In genomic region chr16:14263011-14263410, GRCh38 we compare ENCODE assay signal across 23 cellular contexts.
DNase-seq lines count a peak whose midpoint lies in the region; ATAC-seq and TF ChIP-seq lines count a peak whose summit lies in the region.
"Had no signal": no experiment of that assay in that cellular context is flagged by ENCODE, and none has a peak within 500 bp of the region (broad histone marks: within the 10 kb centered on the region; RNA-seq: fewer than 3 reads in every experiment).

No MANE protein-coding gene starts in this region.

- no peaks in the 10 kb centered on the region for H3K27me3 Mint-ChIP-seq in neural crest cell (ENCODE audit: low read depth)
- no peaks in the 10 kb centered on the region for H3K27me3 Mint-ChIP-seq in naive thymus-derived CD8-positive, alpha-beta T cell

- H3K4me1 ChIP-seq in spleen: no peaks in the 10 kb centered on the region

- H3K4me3 Mint-ChIP-seq in neural crest cell: peak overlapping the region; percentile 12
- no peak overlapping the region for H3K4me3 Mint-ChIP-seq in naive thymus-derived CD8-positive, alpha-beta T cell
- H3K4me3 Mint-ChIP-seq: CD14-positive monocyte had no signal

- peak overlapping the region; percentile 90 for H3K27ac Mint-ChIP-seq in neural crest cell (ENCODE audit: unreplicated experiment)
- H3K27ac Mint-ChIP-seq in naive thymus-derived CD8-positive, alpha-beta T cell: no peak overlapping the region
- H3K27ac Mint-ChIP-seq: CD14-positive monocyte had no signal

- intact Hi-C loops in spleen (cut with DNase I; ENCODE audit: low total_unique reads): no loop called here

- DNase-seq in COLO829 (ENCODE audit: low spot score) (peak; percentile 97), epidermal melanocyte (ENCODE audit: insufficient read length, low spot score) (peak; percentile 36), neural crest cell (ENCODE audit: low read depth, low spot score) (no peak), substantia nigra (lab: John Stamatoyannopoulos, UW) (peak in 21 of 49 donors; percentile 1 to 67 (median 28)), spleen (no peak)
- DNase-seq in naive thymus-derived CD8-positive, alpha-beta T cell: no peak
- DNase-seq: AML-193; EL; GF-D8; H7; KG1; NCI-H1092; NCI-H1436; NCI-H187 treated with DMSO at 0.1 percent for 48 hours; NCI-H226; NCI-H510A treated with DMSO at 0.1 percent for 48 hours; NCI-H774; NK-92 treated with Interleukin-12 subunit alpha and Interleukin-12 subunit beta, amount 100 ng/mL, for 24 hours; SIG-M5 had no signal

- H3K9me3 ChIP-seq in spleen: no peaks in the 10 kb centered on the region

- H3K36me3 ChIP-seq in spleen: peaks cover 0 to 95% (median 54%) of the 10 kb centered on the region in 6 donors

- H3K4me3 ChIP-seq in spleen: no peak overlapping the region

- peak overlapping the region; percentile 4 for H3K27ac ChIP-seq in substantia nigra (ENCODE audit: low read depth, low read length, poor library complexity, severe bottlenecking)
- no peak overlapping the region for H3K27ac ChIP-seq in spleen
- H3K27ac ChIP-seq: HL-60 had no signal

- 89 to 96% (median 92%) methylated on average over 5 of the region's 5 CpGs for WGBS in spleen, 5 donors

- no peak for TF ChIP-seq CTCF in neural crest cell (conservative IDR thresholded peaks at IDR 0.05)
- TF ChIP-seq CTCF in spleen (IDR thresholded peaks at IDR 0.05 in 8 of 11, conservative IDR thresholded peaks at IDR 0.05 in 3 of 11): no peak

- POLR2A ChIA-PET in naive thymus-derived CD8-positive, alpha-beta T cell (lab: Charles Lee): no interaction called here

- ATAC-seq in naive thymus-derived CD8-positive, alpha-beta T cell: no peak
- ATAC-seq in HG03108 (IDR thresholded peaks at IDR 0.05; ENCODE audit: unreplicated experiment): no peak
- ATAC-seq: SK-N-SH treated with all-trans-retinoic acid at 6 μM for 48 hours had no signal

- peaks cover 29% of the 10 kb centered on the region for H3K36me3 Mint-ChIP-seq in neural crest cell (ENCODE audit: low read depth)
- H3K36me3 Mint-ChIP-seq in naive thymus-derived CD8-positive, alpha-beta T cell: peaks cover 26 to 81% (median 72%) of the 10 kb centered on the region in 3 donors

- TF ChIP-seq POLR2A in spleen (IDR thresholded peaks at IDR 0.05): no peak

- H3K9me3 Mint-ChIP-seq in neural crest cell: no peaks in the 10 kb centered on the region
- no peaks in the 10 kb centered on the region for H3K9me3 Mint-ChIP-seq in naive thymus-derived CD8-positive, alpha-beta T cell
- H3K9me3 Mint-ChIP-seq: CD14-positive monocyte had no signal

- peaks cover 8% of the 10 kb centered on the region for H3K4me1 Mint-ChIP-seq in neural crest cell
- no peaks in the 10 kb centered on the region for H3K4me1 Mint-ChIP-seq in naive thymus-derived CD8-positive, alpha-beta T cell
- H3K4me1 Mint-ChIP-seq: CD14-positive monocyte had no signal

- H3K27me3 ChIP-seq in spleen (replicated peaks in 1 of 7): no peaks in the 10 kb centered on the region

Comparison
In these comparisons a context has a peak if more than half of its experiments do, and no peak if none do; other contexts are left out.
1. DNase-seq: peak in COLO829 (single experiment) and epidermal melanocyte (single experiment); none in neural crest cell (single experiment), naive thymus-derived CD8-positive, alpha-beta T cell (0 of 10) and spleen (single experiment).